26 cellular contexts compared by ENCODE assay signal in the genomic region with DNA sequence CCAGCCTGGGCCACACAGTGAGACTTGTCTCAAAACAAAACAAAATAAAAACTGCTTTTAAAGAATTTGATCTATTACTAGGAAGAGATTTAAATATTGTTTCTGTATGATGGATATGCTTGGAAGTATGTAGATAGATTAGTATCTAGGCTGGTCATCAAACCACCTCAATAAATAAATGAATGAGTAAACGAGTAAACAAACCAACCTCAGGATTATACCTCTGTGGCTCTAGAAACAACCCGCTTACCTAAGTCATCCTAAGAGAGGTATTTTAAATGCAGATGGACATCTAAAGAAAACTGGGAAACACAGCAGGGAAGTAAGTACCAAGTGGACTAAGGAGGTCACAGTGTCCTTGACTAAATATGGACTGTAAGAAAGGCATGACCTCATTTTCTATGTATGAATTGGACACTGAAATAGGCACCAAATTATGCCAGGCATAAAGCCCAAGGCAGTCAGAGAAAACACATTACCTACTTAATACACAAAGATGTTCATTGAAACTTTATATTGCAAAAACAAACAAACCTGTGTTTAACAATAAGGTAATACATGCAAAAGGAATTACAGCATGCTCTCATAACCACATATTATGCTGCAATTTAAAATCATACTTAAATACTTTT. TPM values are rescaled to one million over a fixed set of nuclear protein-coding genes. Genes with fewer than 3 reads are reported as not detected.
DNase-seq lines count a peak whose midpoint lies in the region; ATAC-seq and TF ChIP-seq lines count a peak whose summit lies in the region.
"Had no signal": no experiment of that assay in that cellular context is flagged by ENCODE, and none has a peak within 500 bp of the region (broad histone marks: within the 10 kb centered on the region; RNA-seq: fewer than 3 reads in every experiment).

No MANE protein-coding gene starts in this region.

- in situ Hi-C loops in G401 (cut with HindIII; ENCODE audit: low sequenced_read_pairs) (no loop called here), gastrocnemius medialis (cut with MboI; ENCODE audit: low sequenced_read_pairs in 4 of 4) (loop anchor here in 3 of 4 donors (10.0 to 25.0 kb wide), 2 partner anchors 109 to 127 kb away; no protein-coding TSS in a partner anchor)

- no peak for TF ChIP-seq POLR2A in gastrocnemius medialis (IDR thresholded peaks at IDR 0.05)

- H3K9me3 ChIP-seq in gastrocnemius medialis = no peaks in the 10 kb centered on the region
- H3K9me3 ChIP-seq: BLaER1, breast epithelium, colonic mucosa, tibial nerve had no signal

- peaks cover 40 to 48% of the 10 kb centered on the region in 2 donors for H3K4me1 ChIP-seq in gastrocnemius medialis
- H3K4me1 ChIP-seq: breast epithelium had no signal

- H3K36me3 ChIP-seq in gastrocnemius medialis = no peaks in the 10 kb centered on the region
- H3K36me3 ChIP-seq: breast epithelium, colonic mucosa, tibial nerve had no signal

- H3K4me3 ChIP-seq in coronary artery (no peak overlapping the region), gastrocnemius medialis (no peak overlapping the region)
- H3K4me3 ChIP-seq: BLaER1, breast epithelium, colonic mucosa, tibial nerve had no signal

- TF ChIP-seq CTCF in coronary artery (IDR thresholded peaks at IDR 0.05) = no peak
- TF ChIP-seq CTCF in gastrocnemius medialis (IDR thresholded peaks at IDR 0.05 in 4 of 5, conservative IDR thresholded peaks at IDR 0.05 in 1 of 5) = no peak

- peak; percentile 53 for DNase-seq in G401 (ENCODE audit: low spot score)
- DNase-seq in NCI-H2029 treated with DMSO at 0.1 percent for 48 hours (lab: John Stamatoyannopoulos, UW) = peak; percentile 7
- DNase-seq in coronary artery (ENCODE audit: low spot score) = no peak
- DNase-seq in gastrocnemius medialis = no peak
- no peak for DNase-seq in activated effector memory CD4-positive, alpha-beta T cell treated with Interleukin-2 at 50 U/mL for 16 hours
- no peak for DNase-seq in cerebellum (ENCODE audit: low spot score)
- DNase-seq: activated CD4-positive, alpha-beta memory T cell treated with anti-CD3 and anti-CD28 coated beads for 36 hours; activated CD8-positive, alpha-beta memory T cell treated with anti-CD3 and anti-CD28 coated beads, Interleukin-2, amount 50 U/mL, for 4 hours; amygdala; colonic mucosa; HCEC 1CT; Kasumi-1; MV-4-11; NCI-H1436 treated with DMSO at 0.1 percent for 48 hours; NCI-H2171; NCI-H510A treated with DMSO at 0.1 percent for 48 hours; NK-92 treated with Interleukin-12 subunit alpha and Interleukin-12 subunit beta, amount 100 ng/mL, for 24 hours; stimulated activated CD4-positive, alpha-beta T cell treated with anti-CD3 and anti-CD28 coated beads, Interleukin-4, amount 100 ng/mL, for 24 hours; T-helper 17 cell had no signal

- peak overlapping the region; percentile 45 to 50 for H3K27ac ChIP-seq in coronary artery
- H3K27ac ChIP-seq in gastrocnemius medialis = peak overlapping the region; percentile 32 to 73 (median 62)
- H3K27ac ChIP-seq: BLaER1, breast epithelium, colonic mucosa, tibial nerve had no signal

- no peaks in the 10 kb centered on the region for H3K27me3 ChIP-seq in gastrocnemius medialis
- H3K27me3 ChIP-seq: BLaER1, breast epithelium, colonic mucosa, tibial nerve had no signal

- peak; percentile 81 to 91 for ATAC-seq in gastrocnemius medialis
- no peak for ATAC-seq in HG03135 (IDR thresholded peaks at IDR 0.05; ENCODE audit: unreplicated experiment)
- ATAC-seq: activated CD4-positive, CD25-positive, alpha-beta regulatory T cell treated with anti-CD3 and anti-CD28 coated beads, Interleukin-2, amount 50 U/mL, for 24 hours; activated naive CD4-positive, alpha-beta T cell treated with anti-CD3 and anti-CD28 coated beads, Interleukin-2, amount 50 U/mL, for 72 hours; sciatic nerve; T-helper 17 cell had no signal

- intact Hi-C loops in gastrocnemius medialis (cut with DNase I; ENCODE audit: low total_unique reads) = no loop called here

RNA-seq across cellular contexts. Expression of gene ANKH, which starts 7.3 kb away (rescaled TPM):
- total RNA-seq in G401 (2014; rRNA removed; shearing (Covaris generic)) = 0.68 TPM in 1 of 2 replicates, not detected in the other
- total RNA-seq in gastrocnemius medialis (10 to 100 TPM; 33.5 to 52.1 (median 36.0) TPM), cerebellum (37.8 TPM)

Comparison
In these comparisons a context has a peak if more than half of its experiments do, and no peak if none do; other contexts are left out.
1. DNase-seq: peak in G401 (single experiment) and NCI-H2029 treated with DMSO at 0.1 percent for 48 hours (single experiment); none in coronary artery (single experiment), gastrocnemius medialis (0 of 2), activated effector memory CD4-positive, alpha-beta T cell treated with Interleukin-2 at 50 U/mL for 16 hours (single experiment) and cerebellum (single experiment).
2. RNA of gene ANKH, which starts 7.3 kb away (total RNA-seq): 37.8 TPM in cerebellum (single experiment) and 33.5 to 52.1 TPM in gastrocnemius medialis; 0.68 TPM in G401; every median in the first group is over 10 times any median in the second.